In genomic region chr1:73537400-73537799, GRCh38 we compare ENCODE assay signal across 27 cellular contexts.
"Had no signal": no experiment of that assay in that cellular context is flagged by ENCODE, and none has a peak within 500 bp of the region (broad histone marks: within the 10 kb centered on the region; RNA-seq: fewer than 3 reads in every experiment).

No MANE protein-coding gene starts in this region.

- H3K27ac Mint-ChIP-seq: activated naive CD8-positive, alpha-beta T cell treated with anti-CD3 and anti-CD28 coated beads for 36 hours; activated T-helper 2 cell treated with anti-CD3 and anti-CD28 coated beads, Interferon-gamma antibody, Interleukin-2, Interleukin-4, amounts not matched to agents 10 μg/mL and 5 μg/mL and 100 μg/mL, durations not matched to agents 14 hours and 24 hours and 36 hours; naive thymus-derived CD4-positive, alpha-beta T cell; stimulated activated naive B cell treated with anti-CD40 and anti-IgM and Interleukin-4, amounts not matched to agents 10 μg/mL and 1 μg/mL and 100 μg/mL, for 72 hours; type B pancreatic cell had no signal

- ATAC-seq: activated T-cell treated with anti-CD3 and anti-CD28 coated beads, Interleukin-2, amount 50 U/mL, for 4 hours; esophagus mucosa; left cardiac atrium; naive thymus-derived CD4-positive, alpha-beta T cell; sciatic nerve; stimulated activated naive B cell treated with anti-CD40 and anti-IgM and Interleukin-4, amounts not matched to agents 10 μg/mL and 1 μg/mL and 100 μg/mL, for 72 hours had no signal

- FAIRE-seq: astrocyte, colon, endothelial cell of umbilical vein, islet of Langerhans, small intestine, TTC549 had no signal

- H3K27me3 Mint-ChIP-seq: activated naive CD8-positive, alpha-beta T cell treated with anti-CD3 and anti-CD28 coated beads for 36 hours; naive thymus-derived CD4-positive, alpha-beta T cell; stimulated activated naive B cell treated with anti-CD40 and anti-IgM and Interleukin-4, amounts not matched to agents 10 μg/mL and 1 μg/mL and 100 μg/mL, for 72 hours; type B pancreatic cell had no signal

- H3K4me3 ChIP-seq: testis had no signal

- H3K4me1 ChIP-seq: testis had no signal

- H3K36me3 Mint-ChIP-seq: activated naive CD8-positive, alpha-beta T cell treated with anti-CD3 and anti-CD28 coated beads for 36 hours; naive thymus-derived CD4-positive, alpha-beta T cell; stimulated activated naive B cell treated with anti-CD40 and anti-IgM and Interleukin-4, amounts not matched to agents 10 μg/mL and 1 μg/mL and 100 μg/mL, for 72 hours; type B pancreatic cell had no signal

- H3K27me3 ChIP-seq: testis had no signal

- H3K4me1 Mint-ChIP-seq: activated naive CD8-positive, alpha-beta T cell treated with anti-CD3 and anti-CD28 coated beads for 36 hours; naive thymus-derived CD4-positive, alpha-beta T cell; neural crest cell had no signal

- H3K27ac ChIP-seq: testis, WERI-Rb-1 had no signal

- H3K9me3 ChIP-seq: testis had no signal

- H3K4me3 Mint-ChIP-seq: activated naive CD8-positive, alpha-beta T cell treated with anti-CD3 and anti-CD28 coated beads for 36 hours; activated T-cell treated with anti-CD3 and anti-CD28 coated beads, Interleukin-2, amount 50 U/mL, for 4 hours; naive thymus-derived CD4-positive, alpha-beta T cell; neural crest cell; stimulated activated naive B cell treated with anti-CD40 and anti-IgM and Interleukin-4, amounts not matched to agents 10 μg/mL and 1 μg/mL and 100 μg/mL, for 72 hours; type B pancreatic cell had no signal

- H3K36me3 ChIP-seq: WERI-Rb-1 had no signal

- DNase-seq: activated CD4-positive, alpha-beta T cell treated with anti-CD3 and anti-CD28 coated beads for 1 hour; activated CD4-positive, alpha-beta T cell treated with anti-CD3 and anti-CD28 coated beads, Interleukin-2, amount 50 U/mL, for 1 hour; activated CD8-positive, alpha-beta memory T cell treated with anti-CD3 and anti-CD28 coated beads for 24 hours; activated CD8-positive, alpha-beta memory T cell treated with anti-CD3 and anti-CD28 coated beads, Interleukin-2, amount 50 U/mL, for 4 hours; activated naive CD4-positive, alpha-beta T cell; activated naive CD8-positive, alpha-beta T cell treated with anti-CD3 and anti-CD28 coated beads for 36 hours; activated T-cell treated with anti-CD3 and anti-CD28 coated beads, Interleukin-2, amount 50 U/mL, for 4 hours; central memory CD4-positive, alpha-beta T cell; effector memory CD4-positive, alpha-beta T cell; foreskin melanocyte; left cardiac atrium; naive thymus-derived CD4-positive, alpha-beta T cell; small intestine; stimulated activated naive B cell treated with anti-CD40 and anti-IgM and Interleukin-4, amounts not matched to agents 10 μg/mL and 1 μg/mL and 100 μg/mL, for 72 hours; T-helper 1 cell; testis; WERI-Rb-1 had no signal
